Comparison of ENCODE assay signal across 21 cellular contexts in genomic region chr20:53253668-53254067, GRCh38.
DNase-seq lines count a peak whose midpoint lies in the region; ATAC-seq, FAIRE-seq and TF ChIP-seq lines count a peak whose summit lies in the region.
"Had no signal": no experiment of that assay in that cellular context is flagged by ENCODE, and none has a peak within 500 bp of the region (broad histone marks: within the 10 kb centered on the region; RNA-seq: fewer than 3 reads in every experiment).

No MANE protein-coding gene starts in this region.

- no peak overlapping the region for H3K14ac ChIP-seq in H1 (ENCODE audit: insufficient read length)

- H3K4me3 Mint-ChIP-seq in T-helper 17 cell (no peak overlapping the region), endodermal cell (no peak overlapping the region)
- H3K4me3 Mint-ChIP-seq: CD4-positive, CD25-positive, alpha-beta regulatory T cell; CD8-positive, alpha-beta memory T cell had no signal

- intact Hi-C loops in testis (cut with DNase I; ENCODE audit: low total_unique reads): no loop called here

- no peak for TF ChIP-seq EP300 in H1 (IDR thresholded peaks at IDR 0.05; ENCODE audit: borderline replicate concordance in 1 of 2, low read depth in 2 of 2, low read length in 2 of 2)

- no peak overlapping the region for H2AK5ac ChIP-seq in H1 (ENCODE audit: low read depth, low read length)

- WGBS in H1 (ENCODE audit: extremely low coverage in 1 of 2, insufficient coverage in 1 of 2, insufficient read length in 1 of 2, insufficient replicate concordance in 2 of 2, low coverage in 1 of 2, low lambda C conversion rate in 2 of 2, missing lambda C conversion rate in 1 of 2), 2 experiments: 92% methylated on average over 18 of the region's 18 CpGs; no CpG with 5 or more reads in 1 of the 2 experiments
- 75 to 78% methylated on average over 18 of the region's 18 CpGs for WGBS in testis, 2 donors
- WGBS in endodermal cell (ENCODE audit: insufficient coverage in 1 of 2, insufficient read length in 1 of 2), 2 experiments: 94 to 96% methylated on average over 18 of the region's 18 CpGs

- no peaks in the 10 kb centered on the region for H3K27me3 ChIP-seq in H1 (replicated peaks in 1 of 4; ENCODE audit: control insufficient read depth in 3 of 4, extremely low read depth in 1 of 4, insufficient read depth in 3 of 4, low read length in 3 of 4)
- H3K27me3 ChIP-seq in testis: no peaks in the 10 kb centered on the region
- no peaks in the 10 kb centered on the region for H3K27me3 ChIP-seq in endodermal cell (ENCODE audit: control insufficient read depth, insufficient read depth, low read length, poor library complexity, severe bottlenecking)
- H3K27me3 ChIP-seq: BE2C had no signal

- no peak overlapping the region for H3K4ac ChIP-seq in H1 (replicated peaks; ENCODE audit: insufficient read length, low read depth, low read length)

- no peak overlapping the region for H3K18ac ChIP-seq in H1 (ENCODE audit: extremely low read depth, low read length)

- H3K4me3 ChIP-seq in H1 (ENCODE audit: extremely low read depth in 1 of 4, insufficient read depth in 2 of 4, low read depth in 3 of 4, low read length in 4 of 4): no peak overlapping the region
- peak overlapping the region in 1 of 2 donors; percentile 21 for H3K4me3 ChIP-seq in testis
- H3K4me3 ChIP-seq in endodermal cell (ENCODE audit: low read length): no peak overlapping the region
- H3K4me3 ChIP-seq: GM12878 had no signal

- H3K4me2 ChIP-seq in H1 (ENCODE audit: insufficient read depth in 1 of 2, low read depth in 2 of 2, low read length in 2 of 2): no peak overlapping the region
- H3K4me2 ChIP-seq: KMS-11 had no signal

- H3K4me1 ChIP-seq in H1 (replicated peaks in 1 of 4; ENCODE audit: control insufficient read depth in 3 of 4, insufficient read depth in 4 of 4, low read length in 3 of 4) (no peaks in the 10 kb centered on the region), testis (no peaks in the 10 kb centered on the region), endodermal cell (ENCODE audit: control insufficient read depth, insufficient read depth, low read length) (no peaks in the 10 kb centered on the region)
- H3K4me1 ChIP-seq: BE2C had no signal

- peaks cover 4% of the 10 kb centered on the region for H3K4me1 Mint-ChIP-seq in T-helper 17 cell
- H3K4me1 Mint-ChIP-seq in endodermal cell: no peaks in the 10 kb centered on the region
- H3K4me1 Mint-ChIP-seq: CD4-positive, CD25-positive, alpha-beta regulatory T cell; CD8-positive, alpha-beta memory T cell had no signal

- no peak overlapping the region for H2BK15ac ChIP-seq in H1 (ENCODE audit: low read length)

- no peak overlapping the region for H4K91ac ChIP-seq in H1 (replicated peaks; ENCODE audit: insufficient read length, low read length)

- peaks cover 2% of the 10 kb centered on the region for H3K36me3 Mint-ChIP-seq in T-helper 17 cell (ENCODE audit: low read depth)
- H3K36me3 Mint-ChIP-seq in endodermal cell (ENCODE audit: low read depth): no peaks in the 10 kb centered on the region
- H3K36me3 Mint-ChIP-seq: CD8-positive, alpha-beta memory T cell had no signal

- no peak for FAIRE-seq in H1 (lab: Jason Lieb, UNC)
- FAIRE-seq: A204.1, GM12878, H54 had no signal

- H2BK12ac ChIP-seq in H1 (ENCODE audit: low read depth, low read length): no peak overlapping the region

- H3K79me1 ChIP-seq in H1 (ENCODE audit: low read depth, low read length): no peaks in the 10 kb centered on the region

- peaks cover 2% of the 10 kb centered on the region for H3K9me3 Mint-ChIP-seq in endodermal cell
- H3K9me3 Mint-ChIP-seq: CD8-positive, alpha-beta memory T cell had no signal

- TF ChIP-seq RAD21 in H1 (IDR thresholded peaks at IDR 0.05 in 1 of 2, conservative IDR thresholded peaks at IDR 0.05 in 1 of 2; ENCODE audit: low read depth in 2 of 2, low read length in 2 of 2): no peak

- H3K23me2 ChIP-seq in H1 (ENCODE audit: low read depth, low read length): no peaks in the 10 kb centered on the region

- DNase-seq in HT1080 (ENCODE audit: low read depth) (peak; percentile 8), RPMI7951 (ENCODE audit: low read depth) (peak; percentile 7), H1 (ENCODE audit: low read depth in 1 of 2, low spot score in 2 of 2) (no peak), testis (peak; percentile 36), T-helper 17 cell (no peak), endodermal cell (no peak), GM03348 (ENCODE audit: low spot score) (no peak)
- DNase-seq: ACHN; BE2C; C1 segment of cervical spinal cord; CD4-positive, CD25-positive, alpha-beta regulatory T cell; CD8-positive, alpha-beta memory T cell; COR-L47; DMS 273 treated with DMSO at 0.1 percent for 48 hours; DMS79; GF-D8; HCEC 1CT had no signal

- no peak overlapping the region for H4K8ac ChIP-seq in H1 (ENCODE audit: extremely low read depth, insufficient read depth, low read length)

- 0 out of 2 replicates have a peak overlapping the region, but pooled peaks have one; percentile 14 for H2AFZ ChIP-seq in H1 (ENCODE audit: low read length)

- H3K27me3 Mint-ChIP-seq in T-helper 17 cell (peaks cover 7% of the 10 kb centered on the region), endodermal cell (ENCODE audit: insufficient read depth) (no peaks in the 10 kb centered on the region)
- H3K27me3 Mint-ChIP-seq: CD4-positive, CD25-positive, alpha-beta regulatory T cell had no signal

- ATAC-seq in T-helper 17 cell: no peak
- ATAC-seq: GM12878 had no signal

- H3K9ac ChIP-seq in H1 (replicated peaks in 1 of 4; ENCODE audit: extremely low read depth in 1 of 4, low read depth in 3 of 4, low read length in 3 of 4): no peak overlapping the region
- H3K9ac ChIP-seq in endodermal cell (ENCODE audit: extremely low read depth, low read length, poor library complexity, severe bottlenecking): no peak overlapping the region
- H3K9ac ChIP-seq: KMS-11 had no signal

- no peak overlapping the region for H4K5ac ChIP-seq in H1 (ENCODE audit: insufficient read length, low read depth, low read length)

- H4K20me1 ChIP-seq in H1 (replicated peaks in 1 of 2; ENCODE audit: control insufficient read depth in 1 of 2, insufficient read depth in 2 of 2, low read length in 2 of 2): no peaks in the 10 kb centered on the region

- POLR2A ChIA-PET in H1 (lab: Charles Lee; ENCODE audit: partially characterized antibody): no interaction called here

- H3K27ac Mint-ChIP-seq in T-helper 17 cell (no peak overlapping the region), endodermal cell (no peak overlapping the region)
- H3K27ac Mint-ChIP-seq: CD4-positive, CD25-positive, alpha-beta regulatory T cell; CD8-positive, alpha-beta memory T cell had no signal

- no peak for TF ChIP-seq POLR2A in H1 (IDR thresholded peaks at IDR 0.05; ENCODE audit: control extremely low read depth in 1 of 2, low read depth in 2 of 2, low read length in 2 of 2)
- no peak for TF ChIP-seq POLR2A in testis (IDR thresholded peaks at IDR 0.05)

- no peaks in the 10 kb centered on the region for H3K79me2 ChIP-seq in H1 (ENCODE audit: control insufficient read depth in 1 of 2, insufficient read depth in 2 of 2, low read length in 2 of 2)

- H3K56ac ChIP-seq in H1 (replicated peaks; ENCODE audit: insufficient read length, low read depth, low read length): no peak overlapping the region

- no peak overlapping the region for H2BK120ac ChIP-seq in H1 (replicated peaks; ENCODE audit: low read depth, low read length)

- H3K36me3 ChIP-seq in H1 (ENCODE audit: control insufficient read depth in 2 of 4, insufficient read depth in 4 of 4, low read length in 3 of 4): no peaks in the 10 kb centered on the region
- H3K36me3 ChIP-seq in testis (ENCODE audit: low read depth, missing control alignments): no peaks in the 10 kb centered on the region
- no peaks in the 10 kb centered on the region for H3K36me3 ChIP-seq in endodermal cell (ENCODE audit: control insufficient read depth, insufficient read depth, low read length)

- TF ChIP-seq CTCF in H1 (IDR thresholded peaks at IDR 0.05; ENCODE audit: control extremely low read depth in 1 of 3, insufficient read depth in 1 of 3, low read depth in 1 of 3, low read length in 3 of 3): no peak
- TF ChIP-seq CTCF in testis (IDR thresholded peaks at IDR 0.05): no peak
- TF ChIP-seq CTCF in endodermal cell (conservative IDR thresholded peaks at IDR 0.05): no peak

- H2BK20ac ChIP-seq in H1 (ENCODE audit: low read length): no peak overlapping the region; the same call in 1 of the 2 replicates

- H2BK5ac ChIP-seq in H1 (ENCODE audit: low read depth, low read length): no peak overlapping the region

- H3K27ac ChIP-seq in H1 (ENCODE audit: low read depth, low read length) (no peak overlapping the region), testis (no peak overlapping the region), endodermal cell (ENCODE audit: low read depth, low read length) (no peak overlapping the region)
- H3K27ac ChIP-seq: KMS-11 had no signal

- H3K9me3 ChIP-seq in H1 (ENCODE audit: insufficient read depth in 2 of 2, low read depth in 1 of 2, low read length in 1 of 2) (peaks cover 0 to 4% of the 10 kb centered on the region in 2 experiments; a peak in 1 of 4 replicates), testis (no peaks in the 10 kb centered on the region), T-helper 17 cell (ENCODE audit: control insufficient read depth, low read length, poor library complexity, severe bottlenecking) (no peaks in the 10 kb centered on the region), endodermal cell (ENCODE audit: control insufficient read depth, low read length) (no peaks in the 10 kb centered on the region)
- H3K9me3 ChIP-seq: BE2C had no signal

- CTCF ChIA-PET in H1 (lab: Charles Lee; ENCODE audit: partially characterized antibody): interaction anchor here (0.7 to 1.5 kb wide), 2 partner anchors 10 to 11 kb away, joined by 3 to 4 read pairs; no protein-coding TSS in a partner anchor

- H3K23ac ChIP-seq in H1 (ENCODE audit: insufficient read length): no peak overlapping the region

TF ChIP-seq in H1, 55 proteins besides CTCF, POLR2A, EP300 and RAD21 (continues in another document):
- TF ChIP-seq KDM5A (IDR thresholded peaks at IDR 0.05; ENCODE audit: low read length) (no peak), ZNF274 (IDR thresholded peaks at IDR 0.05; ENCODE audit: borderline replicate concordance, extremely low read depth, low read length) (no peak), TCF12 (IDR thresholded peaks at IDR 0.05; ENCODE audit: low read depth, low read length) (no peak), HDAC6 (IDR thresholded peaks at IDR 0.05; ENCODE audit: low read depth, low read length) (no peak), CBX8 (IDR thresholded peaks at IDR 0.05; ENCODE audit: borderline replicate concordance, low read depth, low read length) (no peak), SP2 (IDR thresholded peaks at IDR 0.05; ENCODE audit: low read length) (no peak), TEAD4 (IDR thresholded peaks at IDR 0.05; ENCODE audit: low read depth, low read length) (no peak), CTBP2 (IDR thresholded peaks at IDR 0.05; ENCODE audit: borderline replicate concordance, insufficient read depth, insufficient read length, low read length) (no peak)

Comparison
In these comparisons a context has a peak if more than half of its experiments do, and no peak if none do; other contexts are left out.
1. DNase-seq: peak in HT1080 (single experiment), RPMI7951 (single experiment) and testis (single experiment); none in H1 (0 of 2), T-helper 17 cell (0 of 3), endodermal cell (single experiment) and GM03348 (single experiment).